8 cellular contexts compared by ENCODE assay signal in genomic region chrX:63784902-63785692, GRCh38. TPM values are rescaled to one million over a fixed set of nuclear protein-coding genes. Genes with fewer than 3 reads are reported as not detected.
DNase-seq lines count a peak whose midpoint lies in the region; ATAC-seq and TF ChIP-seq lines count a peak whose summit lies in the region.

TSS of gene ARHGEF9 (minus strand) at chrX:63785214. CDS start at chrX:63785145, 69 bp downstream.

- H3K4me1 Mint-ChIP-seq in activated naive CD8-positive, alpha-beta T cell (ENCODE audit: low read depth), result peaks cover 1% of the 10 kb centered on the region

- DNase-seq in AG04449 (ENCODE audit: low read depth, low spot score) (no peak), H4 (ENCODE audit: low spot score) (no peak), right atrium auricular region (ENCODE audit: low spot score) (no peak), NCI-H2171 treated with DMSO at 0.1 percent for 48 hours (lab: John Stamatoyannopoulos, UW) (no peak), NCI-H2196 (lab: John Stamatoyannopoulos, UW; ENCODE audit: unreplicated experiment) (no peak)

- POLR2A ChIA-PET in AG04449 (lab: Yijun Ruan, JAX), result no interaction called here

- H2AFZ ChIP-seq in parathyroid adenoma, result peak within 1 kb of the TSS; percentile 90

- H3K79me2 ChIP-seq in parathyroid adenoma, result no peaks in the 10 kb centered on the region

- H3K9ac ChIP-seq in parathyroid adenoma, result no peak within 1 kb of the TSS

- no peaks in the 10 kb centered on the region for H3K9me3 ChIP-seq in right atrium auricular region
- H3K9me3 ChIP-seq in parathyroid adenoma (ENCODE audit: control insufficient read depth, low read length), result no peaks in the 10 kb centered on the region

- H3K27ac ChIP-seq in right atrium auricular region, result peak within 1 kb of the TSS; percentile 57 to 75
- peak within 1 kb of the TSS; percentile 47 for H3K27ac ChIP-seq in parathyroid adenoma

- H3K4me3 ChIP-seq in AG04449 (ENCODE audit: low read depth, low read length), result peak within 1 kb of the TSS; percentile 29
- H3K4me3 ChIP-seq in right atrium auricular region, result peak within 1 kb of the TSS; percentile 42 to 49
- H3K4me3 ChIP-seq in parathyroid adenoma (ENCODE audit: low read depth, low read length), result peak within 1 kb of the TSS; percentile 53

- CTCF ChIA-PET in AG04449 (lab: Yijun Ruan, JAX), result no interaction called here

- H3K9me3 Mint-ChIP-seq in activated naive CD8-positive, alpha-beta T cell (ENCODE audit: low read depth), result no peaks in the 10 kb centered on the region

- H3K4me3 Mint-ChIP-seq in activated naive CD8-positive, alpha-beta T cell, result peak within 1 kb of the TSS; percentile 53

- H3K36me3 Mint-ChIP-seq in activated naive CD8-positive, alpha-beta T cell, result no peaks in the 10 kb centered on the region

- no peak within 1 kb of the TSS for H3K27ac Mint-ChIP-seq in activated naive CD8-positive, alpha-beta T cell

- peaks cover 3% of the 10 kb centered on the region for H3K27me3 Mint-ChIP-seq in activated naive CD8-positive, alpha-beta T cell

- ATAC-seq in HG03342 (IDR thresholded peaks at IDR 0.05; ENCODE audit: unreplicated experiment), result no peak

- TF ChIP-seq CTCF in AG04449 (IDR thresholded peaks at IDR 0.05; ENCODE audit: insufficient read depth, low read length, missing control alignments), result no peak
- TF ChIP-seq CTCF in right atrium auricular region (IDR thresholded peaks at IDR 0.05), result no peak
- TF ChIP-seq CTCF in parathyroid adenoma (IDR thresholded peaks at IDR 0.05), result no peak

- peak within 1 kb of the TSS; percentile 72 for H3K4me2 ChIP-seq in parathyroid adenoma (ENCODE audit: low read length)

- H3K27me3 ChIP-seq in right atrium auricular region (no peaks in the 10 kb centered on the region), parathyroid adenoma (ENCODE audit: control insufficient read depth, insufficient read depth, low read length) (no peaks in the 10 kb centered on the region)

- H3K36me3 ChIP-seq in right atrium auricular region (no peaks in the 10 kb centered on the region), parathyroid adenoma (ENCODE audit: control insufficient read depth, insufficient read depth, low read length) (no peaks in the 10 kb centered on the region)

- H3K4me1 ChIP-seq in right atrium auricular region (no peaks in the 10 kb centered on the region), parathyroid adenoma (peaks cover 4% of the 10 kb centered on the region)

RNA-seq across cellular contexts. Expression of gene ARHGEF9, which starts in this region (rescaled TPM):
- total RNA-seq in H4 (2014; rRNA removed; shearing (Covaris generic)), result 9.1 and 16.1 TPM in 2 replicates
- 100 to 1,000 TPM in 1 of 2 donors, 10 to 100 TPM in 1; 57.7 to 125 TPM for total RNA-seq in right atrium auricular region
